ENCODE assay signal across 8 cellular contexts in genomic region chr12:109927622-109928021, GRCh38. TPM values are rescaled to one million over a fixed set of nuclear protein-coding genes. Genes with fewer than 3 reads are reported as not detected.
DNase-seq lines count a peak whose midpoint lies in the region; ATAC-seq and TF ChIP-seq lines count a peak whose summit lies in the region.

No MANE protein-coding gene starts in this region.

- H3K9me3 ChIP-seq in PC-9 (ENCODE audit: insufficient read depth, low read depth) (no peaks in the 10 kb centered on the region), hepatocyte (ENCODE audit: low read depth) (no peaks in the 10 kb centered on the region)

- no peak overlapping the region for H3K4me3 Mint-ChIP-seq in activated naive CD4-positive, alpha-beta T cell treated with anti-CD3 and anti-CD28 coated beads, Interleukin-2, amount 10 ng/mL, durations not matched to agents 7 days and 5 days

- H3F3A ChIP-seq in PC-9 (ENCODE audit: insufficient read depth, low read depth): peaks cover 15% of the 10 kb centered on the region; the same call in 1 of the 2 replicates

- CTCF ChIA-PET in PC-9 (lab: Charles Lee): no interaction called here
- CTCF ChIA-PET in activated naive CD4-positive, alpha-beta T cell treated with anti-CD3 and anti-CD28 coated beads, Interleukin-2, amount 10 ng/mL, durations not matched to agents 7 days and 5 days (lab: Charles Lee): interaction anchor here (0.7 to 2.8 kb wide), 9 partner anchors 13 to 89 kb away, joined by 3 to 29 read pairs (median 3); no protein-coding TSS in a partner anchor

- POLR2A ChIA-PET in PC-9 (lab: Charles Lee; ENCODE audit: unreplicated experiment): no interaction called here

- H3K27ac ChIP-seq in PC-9: no peak overlapping the region
- H3K27ac ChIP-seq in hepatocyte: no peak overlapping the region

- 0 out of 2 replicates have a peak, but pooled peaks cover 7% of the 10 kb centered on the region for H3K36me3 ChIP-seq in PC-9 (ENCODE audit: low read depth)
- H3K36me3 ChIP-seq in hepatocyte (replicated peaks; ENCODE audit: insufficient read depth, low read depth): no peaks in the 10 kb centered on the region

- H4K20me1 ChIP-seq in PC-9 (ENCODE audit: insufficient read depth): no peaks in the 10 kb centered on the region
- no peaks in the 10 kb centered on the region for H4K20me1 ChIP-seq in hepatocyte (ENCODE audit: insufficient read depth, poor library complexity, severe bottlenecking)

- WGBS in hepatocyte (ENCODE audit: low lambda C conversion rate, missing lambda C conversion rate): 77% methylated on average over 8 of the region's 8 CpGs

- H3K9me3 Mint-ChIP-seq in activated naive CD4-positive, alpha-beta T cell treated with anti-CD3 and anti-CD28 coated beads, Interleukin-2, amount 10 ng/mL, durations not matched to agents 7 days and 5 days: no peaks in the 10 kb centered on the region

- H2AFZ ChIP-seq in PC-9 (no peak overlapping the region), hepatocyte (no peak overlapping the region)

- H3K27ac Mint-ChIP-seq in activated naive CD4-positive, alpha-beta T cell treated with anti-CD3 and anti-CD28 coated beads, Interleukin-2, amount 10 ng/mL, durations not matched to agents 7 days and 5 days: peak overlapping the region; percentile 13

- peak; percentile 77; the same call in 1 of the 2 replicates for TF ChIP-seq CTCF in GM12875 (IDR thresholded peaks at IDR 0.05; ENCODE audit: borderline replicate concordance, insufficient read depth, low read depth, low read length)
- peak; percentile 75 for TF ChIP-seq CTCF in PC-9 (conservative IDR thresholded peaks at IDR 0.05)
- TF ChIP-seq CTCF in hepatocyte (IDR thresholded peaks at IDR 0.05; ENCODE audit: poor library complexity): peak; percentile 50

- ATAC-seq in GM19351 (IDR thresholded peaks at IDR 0.05; ENCODE audit: unreplicated experiment): no peak

- peaks cover 30% of the 10 kb centered on the region for H3K36me3 Mint-ChIP-seq in activated naive CD4-positive, alpha-beta T cell treated with anti-CD3 and anti-CD28 coated beads, Interleukin-2, amount 10 ng/mL, durations not matched to agents 7 days and 5 days

- intact Hi-C loops in PC-9 (cut with micrococcal nuclease; ENCODE audit: unreplicated experiment): loop anchor here (2.0 kb wide), 1 partner anchor 75 kb away; no protein-coding TSS in a partner anchor

- H3K79me2 ChIP-seq in PC-9 (ENCODE audit: low read depth) (no peaks in the 10 kb centered on the region), hepatocyte (no peaks in the 10 kb centered on the region)

- H3K27me3 Mint-ChIP-seq in activated naive CD4-positive, alpha-beta T cell treated with anti-CD3 and anti-CD28 coated beads, Interleukin-2, amount 10 ng/mL, durations not matched to agents 7 days and 5 days: no peaks in the 10 kb centered on the region

- BruUV-seq in PC-9 (replicated peaks; lab: Mats Ljungman, UMichigan): no TSS peak

- H3K9me2 ChIP-seq in PC-9 (ENCODE audit: insufficient read depth) (no peaks in the 10 kb centered on the region), hepatocyte (replicated peaks; ENCODE audit: insufficient read depth) (no peaks in the 10 kb centered on the region)

- H3K4me1 ChIP-seq in PC-9 (replicated peaks; ENCODE audit: insufficient read depth): 0 out of 2 replicates have a peak, but pooled peaks cover 3% of the 10 kb centered on the region
- peaks cover 7% of the 10 kb centered on the region for H3K4me1 ChIP-seq in hepatocyte (ENCODE audit: insufficient read depth)

- H3K4me2 ChIP-seq in PC-9 (no peak overlapping the region), hepatocyte (no peak overlapping the region)

- H3K27me3 ChIP-seq in PC-9 (ENCODE audit: insufficient read depth, low read depth): no peaks in the 10 kb centered on the region
- H3K27me3 ChIP-seq in hepatocyte: no peaks in the 10 kb centered on the region

- DNase-seq in A172 (ENCODE audit: low spot score): peak; percentile 23
- DNase-seq in PC-9: peak in 1 of 2 experiments; percentile 25
- DNase-seq in activated naive CD4-positive, alpha-beta T cell treated with anti-CD3 and anti-CD28 coated beads, Interleukin-2, amount 10 ng/mL, durations not matched to agents 7 days and 5 days: peak; percentile 60
- DNase-seq in hepatocyte (ENCODE audit: low spot score): peak; percentile 53
- peak; percentile 49 for DNase-seq in stimulated activated CD8-positive, alpha-beta memory T cell treated with anti-CD3 and anti-CD28 coated beads, Interleukin-4, amount 100 ng/mL, for 48 hours
- no peak for DNase-seq in NCI-H774 (lab: John Stamatoyannopoulos, UW)

- H3K4me3 ChIP-seq in GM12875 (ENCODE audit: low read depth, low read length) (no peak overlapping the region), PC-9 (no peak overlapping the region), hepatocyte (no peak overlapping the region)

- no peaks in the 10 kb centered on the region for H3K4me1 Mint-ChIP-seq in activated naive CD4-positive, alpha-beta T cell treated with anti-CD3 and anti-CD28 coated beads, Interleukin-2, amount 10 ng/mL, durations not matched to agents 7 days and 5 days

RNA-seq across cellular contexts. Expression of gene TCHP, which starts 27.5 kb away (rescaled TPM):
- 17.6 and 21.9 TPM in 2 replicates for total RNA-seq in A172 (2014; rRNA removed; shearing (Covaris generic))
- 17.6 and 19.2 TPM in 2 replicates for total RNA-seq in PC-9 (2021)
- total RNA-seq in hepatocyte: 7.7 and 8.0 TPM in 2 replicates
- 5.5 and 7.9 TPM in 2 replicates for polyA plus RNA-seq in hepatocyte

RNA-seq across cellular contexts. Expression of gene GLTP, which starts 47.3 kb away (rescaled TPM):
- total RNA-seq in A172 (2014; rRNA removed; shearing (Covaris generic)): 37.9 and 39.1 TPM in 2 replicates
- total RNA-seq in PC-9 (2021) (30.3 and 31.8 TPM in 2 replicates), hepatocyte (24.9 and 28.4 TPM in 2 replicates)
- 25.3 and 33.4 TPM in 2 replicates for polyA plus RNA-seq in hepatocyte
